In genomic region chr5:138065102-138065501, GRCh38 we compare ENCODE assay signal across 13 cellular contexts. TPM values are rescaled to one million over a fixed set of nuclear protein-coding genes. Genes with fewer than 3 reads are reported as not detected.
DNase-seq lines count a peak whose midpoint lies in the region; ATAC-seq, FAIRE-seq and TF ChIP-seq lines count a peak whose summit lies in the region.
"Had no signal": no experiment of that assay in that cellular context is flagged by ENCODE, and none has a peak within 500 bp of the region (broad histone marks: within the 10 kb centered on the region; RNA-seq: fewer than 3 reads in every experiment).

No MANE protein-coding gene starts in this region.

- no peak overlapping the region for H3K56ac ChIP-seq in IMR-90 (ENCODE audit: extremely low read depth, insufficient read depth, low read length)

- BruUV-seq in IMR-90 (replicated peaks; lab: Mats Ljungman, UMichigan), result no TSS peak

- H4K20me1 ChIP-seq in IMR-90 (ENCODE audit: insufficient read depth, low read length), result no peaks in the 10 kb centered on the region

- no peak overlapping the region for H3K4me2 ChIP-seq in IMR-90 (ENCODE audit: low read depth, low read length)
- no peak overlapping the region for H3K4me2 ChIP-seq in parathyroid adenoma (ENCODE audit: low read length)

- peak; percentile 26 for DNase-seq in activated CD8-positive, alpha-beta T cell treated with anti-CD3 and anti-CD28 coated beads for 36 hours
- no peak for DNase-seq in activated CD8-positive, alpha-beta T cell treated with anti-CD3 and anti-CD28 coated beads, Interleukin-2, amount 10 ng/mL, durations not matched to agents 7 days and 5 days
- DNase-seq in IMR-90 (no peak), bronchial epithelial cell (ENCODE audit: low read depth) (no peak), NCI-H510A (lab: John Stamatoyannopoulos, UW) (no peak), AG08396 (ENCODE audit: low spot score) (no peak)
- DNase-seq: effector CD4-positive, alpha-beta T cell; MV-4-11 had no signal

- H2AK9ac ChIP-seq in IMR-90 (replicated peaks; ENCODE audit: low read depth, low read length, poor library complexity), result no peak overlapping the region

- TF ChIP-seq POLR2A in IMR-90 (IDR thresholded peaks at IDR 0.05; ENCODE audit: low read depth, low read length), result no peak

- no peak overlapping the region for H2AK5ac ChIP-seq in IMR-90 (ENCODE audit: low read depth, low read length)

- no peaks in the 10 kb centered on the region for H3K27me3 Mint-ChIP-seq in activated CD8-positive, alpha-beta T cell treated with anti-CD3 and anti-CD28 coated beads for 36 hours
- no peaks in the 10 kb centered on the region for H3K27me3 Mint-ChIP-seq in activated CD8-positive, alpha-beta T cell treated with anti-CD3 and anti-CD28 coated beads, Interleukin-2, amount 10 ng/mL, durations not matched to agents 7 days and 5 days (ENCODE audit: low read depth)

- H3K9me3 Mint-ChIP-seq in activated CD8-positive, alpha-beta T cell treated with anti-CD3 and anti-CD28 coated beads for 36 hours, result no peaks in the 10 kb centered on the region
- no peaks in the 10 kb centered on the region for H3K9me3 Mint-ChIP-seq in activated CD8-positive, alpha-beta T cell treated with anti-CD3 and anti-CD28 coated beads, Interleukin-2, amount 10 ng/mL, durations not matched to agents 7 days and 5 days (ENCODE audit: insufficient read depth)
- H3K9me3 Mint-ChIP-seq: CD8-positive, alpha-beta T cell; stimulated activated naive CD8-positive, alpha-beta T cell treated with anti-CD3 and anti-CD28 coated beads, Interleukin-15, Interleukin-2, amounts not matched to agents 100 ng/mL and 50 ng/mL, for 24 hours had no signal

- no peak for TF ChIP-seq RAD21 in IMR-90 (IDR thresholded peaks at IDR 0.05; ENCODE audit: low read length)

- in situ Hi-C loops in IMR-90 (cut with MboI; ENCODE audit: low sequenced_read_pairs), result loop anchor here (25.0 kb wide), 1 partner anchor 428 kb away; no protein-coding TSS in a partner anchor

- no peak for ATAC-seq in activated CD8-positive, alpha-beta T cell treated with anti-CD3 and anti-CD28 coated beads for 36 hours
- no peak for ATAC-seq in activated CD8-positive, alpha-beta T cell treated with anti-CD3 and anti-CD28 coated beads, Interleukin-2, amount 10 ng/mL, durations not matched to agents 7 days and 5 days
- ATAC-seq in IMR-90 (ENCODE audit: low read depth), result no peak
- ATAC-seq in GM18868 (IDR thresholded peaks at IDR 0.05; ENCODE audit: unreplicated experiment), result no peak
- ATAC-seq: CD8-positive, alpha-beta T cell had no signal

- no peak overlapping the region for H3K9ac ChIP-seq in IMR-90 (ENCODE audit: low read depth, low read length)
- H3K9ac ChIP-seq in parathyroid adenoma, result no peak overlapping the region

- H2BK120ac ChIP-seq in IMR-90 (ENCODE audit: low read depth, low read length), result no peak overlapping the region

- H2BK5ac ChIP-seq in IMR-90 (ENCODE audit: low read depth, low read length, poor library complexity, severe bottlenecking), result no peak overlapping the region

- no peaks in the 10 kb centered on the region for H3K36me3 ChIP-seq in IMR-90 (ENCODE audit: control insufficient read depth, insufficient read depth, low read length)
- no peaks in the 10 kb centered on the region for H3K36me3 ChIP-seq in bronchial epithelial cell (ENCODE audit: control insufficient read depth, insufficient read depth, low read length)
- no peaks in the 10 kb centered on the region for H3K36me3 ChIP-seq in parathyroid adenoma (ENCODE audit: control insufficient read depth, insufficient read depth, low read length)

- no peak overlapping the region for H4K8ac ChIP-seq in IMR-90 (ENCODE audit: low read depth in 2 of 2, low read length in 2 of 2)

- no peaks in the 10 kb centered on the region for H3K36me3 Mint-ChIP-seq in activated CD8-positive, alpha-beta T cell treated with anti-CD3 and anti-CD28 coated beads for 36 hours (ENCODE audit: low read depth)
- no peaks in the 10 kb centered on the region for H3K36me3 Mint-ChIP-seq in activated CD8-positive, alpha-beta T cell treated with anti-CD3 and anti-CD28 coated beads, Interleukin-2, amount 10 ng/mL, durations not matched to agents 7 days and 5 days (ENCODE audit: low read depth)
- H3K36me3 Mint-ChIP-seq: CD8-positive, alpha-beta T cell had no signal

- no peak for TF ChIP-seq CTCF in activated CD8-positive, alpha-beta T cell treated with anti-CD3 and anti-CD28 coated beads for 36 hours (IDR thresholded peaks at IDR 0.05)
- TF ChIP-seq CTCF in IMR-90 (conservative IDR thresholded peaks at IDR 0.05; ENCODE audit: low read depth, low read length), result peak; percentile 22; the same call in 1 of the 2 replicates
- TF ChIP-seq CTCF in bronchial epithelial cell (IDR thresholded peaks at IDR 0.05; ENCODE audit: insufficient read depth, low read length, severe bottlenecking), result peak; percentile 38
- peak; percentile 19 for TF ChIP-seq CTCF in parathyroid adenoma (IDR thresholded peaks at IDR 0.05)

- H3K79me1 ChIP-seq in IMR-90 (ENCODE audit: low read depth in 1 of 2, low read length in 2 of 2), result no peaks in the 10 kb centered on the region

- POLR2A ChIA-PET in activated CD8-positive, alpha-beta T cell treated with anti-CD3 and anti-CD28 coated beads for 36 hours (lab: Charles Lee), result no interaction called here
- POLR2A ChIA-PET in activated CD8-positive, alpha-beta T cell treated with anti-CD3 and anti-CD28 coated beads, Interleukin-2, amount 10 ng/mL, durations not matched to agents 7 days and 5 days (lab: Charles Lee), result interaction anchor here (1.0 kb wide), 1 partner anchor 29 kb away, joined by 4 read pairs; no protein-coding TSS in a partner anchor
- POLR2A ChIA-PET in IMR-90 (lab: Charles Lee; ENCODE audit: unreplicated experiment), result no interaction called here

- H3K4ac ChIP-seq in IMR-90 (ENCODE audit: low read depth, low read length), result no peak overlapping the region

- FAIRE-seq in bronchial epithelial cell (lab: Jason Lieb, UNC), result no peak

- no peak overlapping the region for H3K18ac ChIP-seq in IMR-90 (ENCODE audit: low read depth, low read length)

- H3K9me3 ChIP-seq in IMR-90 (ENCODE audit: control insufficient read depth, insufficient read depth, low read length) (no peaks in the 10 kb centered on the region), parathyroid adenoma (ENCODE audit: control insufficient read depth, low read length) (no peaks in the 10 kb centered on the region)

- dilution Hi-C loops in IMR-90 (cut with HindIII; ENCODE audit: low sequenced_read_pairs, unreplicated experiment), result no loop called here

- WGBS in IMR-90 (ENCODE audit: extremely low coverage in 2 of 2, insufficient read length in 1 of 2), 2 experiments, result no CpG with 5 or more reads among the region's 5 CpGs

- H2BK15ac ChIP-seq in IMR-90 (ENCODE audit: low read depth, low read length), result no peak overlapping the region

- no peak overlapping the region for H3K23ac ChIP-seq in IMR-90 (ENCODE audit: low read depth, low read length)

- intact Hi-C loops in activated CD8-positive, alpha-beta T cell treated with anti-CD3 and anti-CD28 coated beads for 36 hours (cut with micrococcal nuclease), result loop anchor here (5.0 kb wide), 1 partner anchor 433 kb away; no protein-coding TSS in a partner anchor
- intact Hi-C loops in IMR-90 (cut with micrococcal nuclease), result no loop called here

- H3K27ac Mint-ChIP-seq in activated CD8-positive, alpha-beta T cell treated with anti-CD3 and anti-CD28 coated beads for 36 hours, result no peak overlapping the region
- no peak overlapping the region for H3K27ac Mint-ChIP-seq in activated CD8-positive, alpha-beta T cell treated with anti-CD3 and anti-CD28 coated beads, Interleukin-2, amount 10 ng/mL, durations not matched to agents 7 days and 5 days
- H3K27ac Mint-ChIP-seq: CD8-positive, alpha-beta T cell; stimulated activated naive CD8-positive, alpha-beta T cell treated with anti-CD3 and anti-CD28 coated beads, Interleukin-15, Interleukin-2, amounts not matched to agents 100 ng/mL and 50 ng/mL, for 24 hours had no signal

- no peak overlapping the region for H3K4me3 Mint-ChIP-seq in activated CD8-positive, alpha-beta T cell treated with anti-CD3 and anti-CD28 coated beads for 36 hours
- no peak overlapping the region for H3K4me3 Mint-ChIP-seq in activated CD8-positive, alpha-beta T cell treated with anti-CD3 and anti-CD28 coated beads, Interleukin-2, amount 10 ng/mL, durations not matched to agents 7 days and 5 days
- H3K4me3 Mint-ChIP-seq: CD8-positive, alpha-beta T cell; stimulated activated naive CD8-positive, alpha-beta T cell treated with anti-CD3 and anti-CD28 coated beads, Interleukin-15, Interleukin-2, amounts not matched to agents 100 ng/mL and 50 ng/mL, for 24 hours had no signal

- H3K9me1 ChIP-seq in IMR-90 (ENCODE audit: insufficient read depth, low read length), result no peaks in the 10 kb centered on the region

- no peaks in the 10 kb centered on the region for H3K79me2 ChIP-seq in parathyroid adenoma

- H3K4me1 Mint-ChIP-seq in activated CD8-positive, alpha-beta T cell treated with anti-CD3 and anti-CD28 coated beads for 36 hours (ENCODE audit: low read depth), result no peaks in the 10 kb centered on the region
- H3K4me1 Mint-ChIP-seq in activated CD8-positive, alpha-beta T cell treated with anti-CD3 and anti-CD28 coated beads, Interleukin-2, amount 10 ng/mL, durations not matched to agents 7 days and 5 days (ENCODE audit: low read depth), result peaks cover 4% of the 10 kb centered on the region

- H2BK20ac ChIP-seq in IMR-90 (ENCODE audit: low read depth, low read length), result no peak overlapping the region

- H4K5ac ChIP-seq in IMR-90 (ENCODE audit: low read depth, low read length), result no peak overlapping the region

- no peaks in the 10 kb centered on the region; the same call in 1 of the 2 replicates for H3K27me3 ChIP-seq in IMR-90 (ENCODE audit: control insufficient read depth, insufficient read depth, low read length)
- no peaks in the 10 kb centered on the region for H3K27me3 ChIP-seq in bronchial epithelial cell (ENCODE audit: control insufficient read depth, insufficient read depth, low read length)
- no peaks in the 10 kb centered on the region for H3K27me3 ChIP-seq in parathyroid adenoma (ENCODE audit: control insufficient read depth, insufficient read depth, low read length)

- H2AFZ ChIP-seq in IMR-90 (replicated peaks; ENCODE audit: low read length, poor library complexity) (no peak overlapping the region), parathyroid adenoma (peak overlapping the region; percentile 44)

- H3K27ac ChIP-seq in IMR-90 (ENCODE audit: insufficient read depth, low read length) (no peak overlapping the region), parathyroid adenoma (no peak overlapping the region)

- no peak overlapping the region for H3K4me3 ChIP-seq in IMR-90 (ENCODE audit: insufficient read depth, low read depth, low read length)
- no peak overlapping the region for H3K4me3 ChIP-seq in bronchial epithelial cell (ENCODE audit: low read depth, low read length)
- H3K4me3 ChIP-seq in parathyroid adenoma (ENCODE audit: low read depth, low read length), result no peak overlapping the region

- H3K14ac ChIP-seq in IMR-90 (replicated peaks; ENCODE audit: low read depth, low read length), result no peak overlapping the region

- CTCF ChIA-PET in activated CD8-positive, alpha-beta T cell treated with anti-CD3 and anti-CD28 coated beads for 36 hours (lab: Charles Lee), result interaction anchor here (0.6 to 7.7 kb wide), 11 partner anchors 9 to 436 kb away, joined by 3 to 226 read pairs (median 3); partner anchors contain the start of gene FAM13B
- CTCF ChIA-PET in activated CD8-positive, alpha-beta T cell treated with anti-CD3 and anti-CD28 coated beads, Interleukin-2, amount 10 ng/mL, durations not matched to agents 7 days and 5 days (lab: Charles Lee), result interaction anchor here (0.7 to 9.8 kb wide), 10 partner anchors 9 to 435 kb away, joined by 3 to 235 read pairs (median 4); partner anchors contain the start of gene FAM13B
- CTCF ChIA-PET in IMR-90 (lab: Yijun Ruan, JAX), result interaction anchor here (0.9 to 1.7 kb wide), 2 partner anchors 9 to 29 kb away, joined by 4 to 11 read pairs; no protein-coding TSS in a partner anchor

- no peak overlapping the region for H4K91ac ChIP-seq in IMR-90 (ENCODE audit: insufficient read depth, low read depth, low read length)

- H3K4me1 ChIP-seq in IMR-90 (ENCODE audit: control insufficient read depth, insufficient read depth, low read length) (no peaks in the 10 kb centered on the region), parathyroid adenoma (no peaks in the 10 kb centered on the region)

RNA-seq across cellular contexts. Expression of gene WNT8A, which starts 18.7 kb away (rescaled TPM):
- total RNA-seq in activated CD8-positive, alpha-beta T cell treated with anti-CD3 and anti-CD28 coated beads for 36 hours, result not detected
- not detected for total RNA-seq in activated CD8-positive, alpha-beta T cell treated with anti-CD3 and anti-CD28 coated beads, Interleukin-2, amount 10 ng/mL, durations not matched to agents 7 days and 5 days
- total RNA-seq in IMR-90 (2012; rRNA removed) (not detected in 2 replicates), bronchial epithelial cell (not detected in 2 replicates)
- polyA plus RNA-seq in IMR-90 (2012; rRNA removed), result not detected in 2 replicates
- polyA plus RNA-seq in IMR-90 (2012; cell fraction: cytosol; rRNA removed), result not detected in 2 replicates
- polyA plus RNA-seq in IMR-90 (2012; cell fraction: nucleus; rRNA removed; ENCODE audit: low replicate concordance), result not detected in 2 replicates
- total RNA-seq: CD8-positive, alpha-beta T cell; liver had no signal
- polyA plus RNA-seq: liver had no signal

RNA-seq across cellular contexts. Expression of gene FAM13B, which starts 32.2 kb away (rescaled TPM):
- total RNA-seq in activated CD8-positive, alpha-beta T cell treated with anti-CD3 and anti-CD28 coated beads for 36 hours, result 10 to 100 TPM; 14.8 to 17.5 TPM
- 10 to 100 TPM; 37.7 to 39.7 TPM for total RNA-seq in activated CD8-positive, alpha-beta T cell treated with anti-CD3 and anti-CD28 coated beads, Interleukin-2, amount 10 ng/mL, durations not matched to agents 7 days and 5 days
- total RNA-seq in IMR-90 (2012; rRNA removed) (15.1 and 21.9 TPM in 2 replicates), bronchial epithelial cell (10.5 TPM in 2 replicates)
- polyA plus RNA-seq in IMR-90 (2012; rRNA removed), result 10.6 and 14.6 TPM in 2 replicates
- polyA plus RNA-seq in IMR-90 (2012; cell fraction: cytosol; rRNA removed), result 3.2 and 3.8 TPM in 2 replicates
- 7.9 and 26.5 TPM in 2 replicates for polyA plus RNA-seq in IMR-90 (2012; cell fraction: nucleus; rRNA removed; ENCODE audit: low replicate concordance)
